Comparison of ENCODE assay signal across 2 cellular contexts in the genomic region with DNA sequence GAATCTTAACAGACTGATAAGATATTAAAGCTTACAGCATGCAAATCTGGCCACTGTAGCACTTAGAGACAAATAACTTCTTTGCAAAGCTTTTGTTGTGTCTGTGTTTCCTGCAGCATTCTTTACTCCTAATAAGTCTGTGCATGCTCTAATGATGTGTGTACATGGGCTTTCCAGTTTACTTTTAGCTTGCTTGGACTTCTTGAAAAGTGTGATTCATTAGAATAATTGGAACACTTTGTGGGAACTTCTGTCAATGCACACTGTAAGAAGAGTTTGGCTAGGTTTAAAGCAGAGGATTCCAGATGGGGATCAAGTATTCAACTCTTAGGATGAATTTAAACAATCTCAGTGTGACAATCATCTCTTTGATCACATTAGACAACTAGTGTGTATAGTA.
TF ChIP-seq lines count a peak whose summit lies in the region.

No MANE protein-coding gene starts in this region.

TF ChIP-seq in IMR-90, 13 proteins besides CTCF, POLR2A, EP300 and RAD21:
- TF ChIP-seq, protein P1, sequence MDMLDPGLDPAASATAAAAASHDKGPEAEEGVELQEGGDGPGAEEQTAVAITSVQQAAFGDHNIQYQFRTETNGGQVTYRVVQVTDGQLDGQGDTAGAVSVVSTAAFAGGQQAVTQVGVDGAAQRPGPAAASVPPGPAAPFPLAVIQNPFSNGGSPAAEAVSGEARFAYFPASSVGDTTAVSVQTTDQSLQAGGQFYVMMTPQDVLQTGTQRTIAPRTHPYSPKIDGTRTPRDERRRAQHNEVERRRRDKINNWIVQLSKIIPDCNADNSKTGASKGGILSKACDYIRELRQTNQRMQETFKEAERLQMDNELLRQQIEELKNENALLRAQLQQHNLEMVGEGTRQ (IDR thresholded peaks at IDR 0.05; ENCODE audit: low read depth, low read length), result no peak
- TF ChIP-seq RFX5 (IDR thresholded peaks at IDR 0.05; ENCODE audit: low read depth, low read length), result no peak
- TF ChIP-seq MAFK (IDR thresholded peaks at IDR 0.05; ENCODE audit: low read depth, low read length), result no peak
- TF ChIP-seq NFE2L2 (IDR thresholded peaks at IDR 0.05; ENCODE audit: low read depth, low read length), result no peak
- no peak for TF ChIP-seq RCOR1 (IDR thresholded peaks at IDR 0.05; ENCODE audit: insufficient replicate concordance, low read length)
- TF ChIP-seq, protein P2, sequence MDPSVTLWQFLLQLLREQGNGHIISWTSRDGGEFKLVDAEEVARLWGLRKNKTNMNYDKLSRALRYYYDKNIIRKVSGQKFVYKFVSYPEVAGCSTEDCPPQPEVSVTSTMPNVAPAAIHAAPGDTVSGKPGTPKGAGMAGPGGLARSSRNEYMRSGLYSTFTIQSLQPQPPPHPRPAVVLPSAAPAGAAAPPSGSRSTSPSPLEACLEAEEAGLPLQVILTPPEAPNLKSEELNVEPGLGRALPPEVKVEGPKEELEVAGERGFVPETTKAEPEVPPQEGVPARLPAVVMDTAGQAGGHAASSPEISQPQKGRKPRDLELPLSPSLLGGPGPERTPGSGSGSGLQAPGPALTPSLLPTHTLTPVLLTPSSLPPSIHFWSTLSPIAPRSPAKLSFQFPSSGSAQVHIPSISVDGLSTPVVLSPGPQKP (IDR thresholded peaks at IDR 0.05; ENCODE audit: borderline replicate concordance, low read depth, low read length), result no peak
- no peak for TF ChIP-seq FOS (IDR thresholded peaks at IDR 0.05; ENCODE audit: low read depth, low read length)
- no peak for TF ChIP-seq SMC3 (IDR thresholded peaks at IDR 0.05; ENCODE audit: low read depth, low read length)
- no peak for TF ChIP-seq MAZ (IDR thresholded peaks at IDR 0.05; ENCODE audit: borderline replicate concordance, low read depth, low read length)
- no peak for TF ChIP-seq BHLHE40 (IDR thresholded peaks at IDR 0.05; ENCODE audit: low read depth, low read length)
- no peak for TF ChIP-seq CEBPB (IDR thresholded peaks at IDR 0.05; ENCODE audit: low read depth, low read length)
- no peak for TF ChIP-seq CHD1 (IDR thresholded peaks at IDR 0.05; ENCODE audit: low read depth, low read length)
- TF ChIP-seq MXI1 (IDR thresholded peaks at IDR 0.05; ENCODE audit: borderline replicate concordance, low read depth, low read length), result no peak

TF ChIP-seq in endothelial cell of umbilical vein, 7 proteins besides CTCF, POLR2A, EP300 and RAD21:
- TF ChIP-seq JUN (IDR thresholded peaks at IDR 0.05; ENCODE audit: borderline replicate concordance, insufficient read depth, insufficient read length, low read depth), result no peak
- TF ChIP-seq, protein P3, sequence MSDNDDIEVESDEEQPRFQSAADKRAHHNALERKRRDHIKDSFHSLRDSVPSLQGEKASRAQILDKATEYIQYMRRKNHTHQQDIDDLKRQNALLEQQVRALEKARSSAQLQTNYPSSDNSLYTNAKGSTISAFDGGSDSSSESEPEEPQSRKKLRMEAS (IDR thresholded peaks at IDR 0.05; ENCODE audit: insufficient read depth, insufficient read length), result no peak
- TF ChIP-seq MYC (IDR thresholded peaks at IDR 0.05; ENCODE audit: low read depth, low read length), result no peak
- TF ChIP-seq EZH2 (IDR thresholded peaks at IDR 0.05; ENCODE audit: borderline replicate concordance, low read depth, low read length, severe bottlenecking), result no peak
- no peak for TF ChIP-seq FOS (IDR thresholded peaks at IDR 0.05; ENCODE audit: borderline replicate concordance, insufficient read depth, low read length)
- TF ChIP-seq POLR2AphosphoS5 (IDR thresholded peaks at IDR 0.05; ENCODE audit: insufficient read depth, low read depth, low read length), result no peak
- no peak for TF ChIP-seq GATA2 (IDR thresholded peaks at IDR 0.05; ENCODE audit: insufficient read depth, insufficient read length, low read depth, low read length)
